9 cellular contexts compared by ENCODE assay signal in genomic region chr1:154493276-154493675, GRCh38. TPM values are rescaled to one million over a fixed set of nuclear protein-coding genes. Genes with fewer than 3 reads are reported as not detected.
DNase-seq lines count a peak whose midpoint lies in the region; ATAC-seq and TF ChIP-seq lines count a peak whose summit lies in the region.
"Had no signal": no experiment of that assay in that cellular context is flagged by ENCODE, and none has a peak within 500 bp of the region (broad histone marks: within the 10 kb centered on the region; RNA-seq: fewer than 3 reads in every experiment).

No MANE protein-coding gene starts in this region.

- H3K36me3 Mint-ChIP-seq in endodermal cell (ENCODE audit: low read depth) (no peaks in the 10 kb centered on the region), natural killer cell (no peaks in the 10 kb centered on the region)

- H3K27me3 ChIP-seq in endodermal cell (ENCODE audit: control insufficient read depth, insufficient read depth, low read length, poor library complexity, severe bottlenecking) = no peaks in the 10 kb centered on the region

- H3K4me1 ChIP-seq in endodermal cell (ENCODE audit: control insufficient read depth, insufficient read depth, low read length) = peaks cover 19% of the 10 kb centered on the region

- no peak for TF ChIP-seq POLR2A in erythroblast (IDR thresholded peaks at IDR 0.05; ENCODE audit: low read length)

- no peaks in the 10 kb centered on the region for H3K9me3 ChIP-seq in endodermal cell (ENCODE audit: control insufficient read depth, low read length)

- H3K4me1 Mint-ChIP-seq in endodermal cell (peaks cover 52% of the 10 kb centered on the region), natural killer cell (peaks cover 20 to 41% of the 10 kb centered on the region in 2 donors)

- DNase-seq in GM10266 (ENCODE audit: extremely low spot score) = peak; percentile 31
- DNase-seq in NOMO-1 (lab: John Stamatoyannopoulos, UW; ENCODE audit: unreplicated experiment in 2 of 2) = peak; percentile 76 to 88
- DNase-seq in endodermal cell = peak; percentile 76
- peak; percentile 18 for DNase-seq in natural killer cell
- no peak for DNase-seq in erythroblast (lab: John Stamatoyannopoulos, UW)
- no peak for DNase-seq in dedifferentiated amniotic fluid mesenchymal stem cell (ENCODE audit: extremely low spot score)
- DNase-seq in NCI-H2107 treated with DMSO at 0.1 percent for 48 hours (lab: John Stamatoyannopoulos, UW; ENCODE audit: unreplicated experiment) = no peak

- ATAC-seq in natural killer cell = peak; percentile 64 to 81 (median 72)
- no peak for ATAC-seq in GM19351 (IDR thresholded peaks at IDR 0.05; ENCODE audit: unreplicated experiment)

- intact Hi-C loops in natural killer cell (cut with micrococcal nuclease) = no loop called here

- 35 to 44% methylated on average over 7 to 8 of the region's 8 CpGs for WGBS in endodermal cell (ENCODE audit: insufficient coverage in 1 of 2, insufficient read length in 1 of 2), 2 experiments

- H3K4me3 Mint-ChIP-seq in endodermal cell (peak overlapping the region; percentile 12), natural killer cell (peak overlapping the region; percentile 67)
- H3K4me3 Mint-ChIP-seq: stimulated activated naive CD8-positive, alpha-beta T cell treated with anti-CD3 and anti-CD28 coated beads, Interleukin-15, Interleukin-2, amounts not matched to agents 100 ng/mL and 50 ng/mL, for 24 hours had no signal

- H3K36me3 ChIP-seq in endodermal cell (ENCODE audit: control insufficient read depth, insufficient read depth, low read length) = no peaks in the 10 kb centered on the region

- TF ChIP-seq CTCF in GM10266 (IDR thresholded peaks at IDR 0.05; ENCODE audit: control insufficient read depth, insufficient read depth, low read depth, missing control alignments) (no peak), endodermal cell (conservative IDR thresholded peaks at IDR 0.05) (peak; percentile 16), natural killer cell (IDR thresholded peaks at IDR 0.05) (no peak)

- no peak overlapping the region for H3K9ac ChIP-seq in endodermal cell (ENCODE audit: extremely low read depth, low read length, poor library complexity, severe bottlenecking)

- H3K4me3 ChIP-seq in endodermal cell (ENCODE audit: low read length) = peak overlapping the region; percentile 51

- H3K27ac Mint-ChIP-seq in endodermal cell (no peak overlapping the region), natural killer cell (peak overlapping the region; percentile 76 to 79)
- H3K27ac Mint-ChIP-seq: stimulated activated naive CD8-positive, alpha-beta T cell treated with anti-CD3 and anti-CD28 coated beads, Interleukin-15, Interleukin-2, amounts not matched to agents 100 ng/mL and 50 ng/mL, for 24 hours had no signal

- H3K27me3 Mint-ChIP-seq in endodermal cell (ENCODE audit: insufficient read depth) (peaks cover 12% of the 10 kb centered on the region), natural killer cell (ENCODE audit: low read depth in 2 of 2) (no peaks in the 10 kb centered on the region)

- H3K9me3 Mint-ChIP-seq in endodermal cell = no peaks in the 10 kb centered on the region
- H3K9me3 Mint-ChIP-seq in natural killer cell = no peaks in the 10 kb centered on the region
- H3K9me3 Mint-ChIP-seq: stimulated activated naive CD8-positive, alpha-beta T cell treated with anti-CD3 and anti-CD28 coated beads, Interleukin-15, Interleukin-2, amounts not matched to agents 100 ng/mL and 50 ng/mL, for 24 hours had no signal

- H3K27ac ChIP-seq in endodermal cell (ENCODE audit: low read depth, low read length) = no peak overlapping the region

RNA-seq across cellular contexts. Expression of gene TDRD10, which starts 8.7 kb away (rescaled TPM):
- total RNA-seq in endodermal cell (not detected), natural killer cell (under 1 TPM in 1 of 3 donors, not detected in 2; 0.38 TPM)
- polyA plus RNA-seq in endodermal cell (2013, experiment 1 of 2) = not detected
- not detected for polyA plus RNA-seq in endodermal cell (2013, experiment 2 of 2)

RNA-seq across cellular contexts. Expression of gene SHE, which starts 8.9 kb away (rescaled TPM):
- total RNA-seq in endodermal cell (under 1 TPM; 0.24 to 0.35 TPM), natural killer cell (under 1 TPM in 2 of 3 donors, not detected in 1; 0.10 to 0.14 TPM)
- 0.14 TPM for polyA plus RNA-seq in endodermal cell (2013, experiment 1 of 2)
- polyA plus RNA-seq in endodermal cell (2013, experiment 2 of 2) = 0.17 TPM

Comparison
In these comparisons a context has a peak if more than half of its experiments do, and no peak if none do; other contexts are left out.
1. DNase-seq: peak in GM10266 (single experiment), NOMO-1 (2 of 2), endodermal cell (single experiment) and natural killer cell (single experiment); none in erythroblast (0 of 2), dedifferentiated amniotic fluid mesenchymal stem cell (single experiment) and NCI-H2107 treated with DMSO at 0.1 percent for 48 hours (single experiment).